ENCODE assay signal across 19 cellular contexts in genomic region chr10:27658788-27659187, GRCh38.
A peak's percentile ranks its signal among the peaks of the same experiment; 100 is the strongest.
DNase-seq lines count a peak whose midpoint lies in the region; ATAC-seq lines count a peak whose summit lies in the region.
"Had no signal": no experiment of that assay in that cellular context is flagged by ENCODE, and none has a peak within 500 bp of the region (broad histone marks: within the 10 kb centered on the region; RNA-seq: fewer than 3 reads in every experiment).

No MANE protein-coding gene starts in this region.

- H3K4me2 ChIP-seq in GM23248 (ENCODE audit: unreplicated experiment) (peak overlapping the region; percentile 24), trophoblast cell (ENCODE audit: low read length) (no peak overlapping the region)

- no peak overlapping the region for H3K18ac ChIP-seq in trophoblast cell (ENCODE audit: low read length)

- H3K79me1 ChIP-seq in trophoblast cell (ENCODE audit: low read length) = no peaks in the 10 kb centered on the region

- no peak overlapping the region for H3K4me3 ChIP-seq in GM23248
- no peak overlapping the region for H3K4me3 ChIP-seq in trophoblast cell (ENCODE audit: low read depth, low read length)
- H3K4me3 ChIP-seq: right atrium auricular region, upper lobe of left lung had no signal

- H3K14ac ChIP-seq in trophoblast cell (ENCODE audit: low read length) = no peak overlapping the region

- DNase-seq in GM23248 (peak; percentile 90), NCI-H226 (peak; percentile 79), epithelial cell of prostate (ENCODE audit: low read depth, low spot score) (peak; percentile 5), trophoblast cell (peak; percentile 44 to 72), occipital lobe (lab: John Stamatoyannopoulos, UW) (no peak), DMS114 treated with DMSO at 0.1 percent for 48 hours (lab: John Stamatoyannopoulos, UW; ENCODE audit: unreplicated experiment) (no peak), T-helper 9 cell (no peak)
- DNase-seq: activated CD4-positive, alpha-beta T cell treated with anti-CD3 and anti-CD28 coated beads for 36 hours; activated naive CD4-positive, alpha-beta T cell treated with anti-CD3 and anti-CD28 coated beads, Interleukin-2, amount 50 U/mL, for 16 hours; activated T-cell treated with anti-CD3 and anti-CD28 coated beads, Interleukin-2, amount 50 U/mL, for 72 hours; BE2C; endodermal cell; NCI-H1105 treated with DMSO at 0.1 percent for 48 hours; NCI-H526; stimulated activated CD4-positive, alpha-beta T cell treated with anti-CD3 and anti-CD28 coated beads, Interleukin-12 subunit alpha, Interleukin-12 subunit beta, amount 100 ng/mL, for 4 hours; upper lobe of left lung had no signal

- no peak overlapping the region for H3K23ac ChIP-seq in trophoblast cell (ENCODE audit: low read length)

- no peak overlapping the region for H2BK12ac ChIP-seq in trophoblast cell (ENCODE audit: low read length)

- no peak overlapping the region for H3K4ac ChIP-seq in trophoblast cell (ENCODE audit: low read depth, low read length)

- in situ Hi-C loops in GM23248 (cut with MboI) = no loop called here

- H3F3A ChIP-seq in GM23248 (ENCODE audit: insufficient read depth) = peaks cover 33% of the 10 kb centered on the region

- H3K9me2 ChIP-seq in GM23248 (ENCODE audit: insufficient read depth) = no peaks in the 10 kb centered on the region

- no peak overlapping the region for H2BK5ac ChIP-seq in trophoblast cell (ENCODE audit: low read depth, low read length, poor library complexity)

- no peaks in the 10 kb centered on the region for H4K20me1 ChIP-seq in GM23248 (ENCODE audit: insufficient read depth)

- H2AK5ac ChIP-seq in trophoblast cell (ENCODE audit: low read length) = no peak overlapping the region

- 30 to 31% methylated on average over 7 of the region's 7 CpGs for WGBS in GM23248 (ENCODE audit: low coverage in 1 of 2, low lambda C conversion rate in 2 of 2, missing lambda C conversion rate in 2 of 2), 2 experiments
- WGBS in trophoblast cell (ENCODE audit: extremely low coverage, insufficient coverage, insufficient read length) = no CpG with 5 or more reads among the region's 7 CpGs

- H3K36me3 ChIP-seq in GM23248 (ENCODE audit: low read depth) (no peaks in the 10 kb centered on the region), trophoblast cell (ENCODE audit: control insufficient read depth in 1 of 2, insufficient read depth in 2 of 2, low read length in 2 of 2) (no peaks in the 10 kb centered on the region)
- H3K36me3 ChIP-seq: BE2C, right atrium auricular region, upper lobe of left lung had no signal

- no peak overlapping the region for H4K12ac ChIP-seq in trophoblast cell (ENCODE audit: low read depth, low read length)

- H3K27ac ChIP-seq in GM23248 = 0 out of 2 replicates have a peak overlapping the region, but pooled peaks have one; percentile 18
- H3K27ac ChIP-seq in epithelial cell of prostate = no peak overlapping the region
- no peak overlapping the region for H3K27ac ChIP-seq in trophoblast cell (ENCODE audit: low read depth, low read length)
- H3K27ac ChIP-seq: right atrium auricular region, upper lobe of left lung had no signal

- H2BK120ac ChIP-seq in trophoblast cell (ENCODE audit: insufficient read depth, low read length, poor library complexity) = no peak overlapping the region

- H3K9me3 ChIP-seq in GM23248 (ENCODE audit: low read depth) (no peaks in the 10 kb centered on the region), trophoblast cell (ENCODE audit: insufficient read depth, low read depth, low read length) (no peaks in the 10 kb centered on the region)
- H3K9me3 ChIP-seq: BE2C, right atrium auricular region, upper lobe of left lung had no signal

- H3K9ac ChIP-seq in GM23248 (no peak overlapping the region), trophoblast cell (ENCODE audit: low read length) (no peak overlapping the region)

- H4K91ac ChIP-seq in trophoblast cell (ENCODE audit: low read depth, low read length) = no peak overlapping the region

- H4K8ac ChIP-seq in trophoblast cell (ENCODE audit: low read depth, low read length) = no peak overlapping the region

- H3K27me3 ChIP-seq in GM23248 (replicated peaks; ENCODE audit: insufficient read depth) (no peaks in the 10 kb centered on the region), trophoblast cell (ENCODE audit: insufficient read depth, low read length) (no peaks in the 10 kb centered on the region)
- H3K27me3 ChIP-seq: right atrium auricular region, upper lobe of left lung had no signal

- ATAC-seq in HG02884 (IDR thresholded peaks at IDR 0.05; ENCODE audit: unreplicated experiment) = no peak
- ATAC-seq: activated CD4-positive, alpha-beta T cell treated with anti-CD3 and anti-CD28 coated beads for 36 hours; activated T-cell treated with anti-CD3 and anti-CD28 coated beads, Interleukin-2, amount 50 U/mL, for 72 hours; Right ventricle myocardium inferior had no signal

- no peak overlapping the region for H2AFZ ChIP-seq in GM23248
- no peak overlapping the region for H2AFZ ChIP-seq in trophoblast cell (ENCODE audit: insufficient read depth, low read length, poor library complexity)

- H3K4me1 ChIP-seq in GM23248 (ENCODE audit: insufficient read depth) (peaks cover 51% of the 10 kb centered on the region), trophoblast cell (ENCODE audit: control insufficient read depth in 1 of 2, insufficient read depth in 2 of 2, low read length in 2 of 2) (peaks cover 5 to 12% of the 10 kb centered on the region in 2 experiments)
- H3K4me1 ChIP-seq: BE2C, right atrium auricular region, upper lobe of left lung had no signal

- H3K79me2 ChIP-seq in GM23248 (ENCODE audit: insufficient read depth) (no peaks in the 10 kb centered on the region), trophoblast cell (ENCODE audit: control insufficient read depth, insufficient read depth, low read length, poor library complexity) (no peaks in the 10 kb centered on the region)

Comparison
In these comparisons a context has a peak if more than half of its experiments do, and no peak if none do; other contexts are left out.
1. DNase-seq: peak in GM23248 (single experiment), NCI-H226 (single experiment), epithelial cell of prostate (single experiment) and trophoblast cell (2 of 2); none in occipital lobe (single experiment), DMS114 treated with DMSO at 0.1 percent for 48 hours (single experiment) and T-helper 9 cell (single experiment).